In genomic region chr10:128468462-128468861, GRCh38 we compare ENCODE assay signal across 24 cellular contexts.
"Had no signal": no experiment of that assay in that cellular context is flagged by ENCODE, and none has a peak within 500 bp of the region (broad histone marks: within the 10 kb centered on the region; RNA-seq: fewer than 3 reads in every experiment).

No MANE protein-coding gene starts in this region.

- H3K27ac Mint-ChIP-seq: activated CD4-positive, alpha-beta memory T cell treated with anti-CD3 and anti-CD28 coated beads, Interleukin-2, amount 10 ng/mL, durations not matched to agents 7 days and 5 days; activated CD4-positive, alpha-beta T cell treated with anti-CD3 and anti-CD28 coated beads for 36 hours; activated naive CD4-positive, alpha-beta T cell treated with anti-CD3 and anti-CD28 coated beads for 36 hours; activated naive CD8-positive, alpha-beta T cell; activated T-helper 17 cell treated with anti-CD3 and anti-CD28 coated beads, Interleukin-2, amount 50 U/mL, for 72 hours; brain had no signal

- H3K36me3 Mint-ChIP-seq: activated naive CD8-positive, alpha-beta T cell; brain had no signal

- H3K4me3 Mint-ChIP-seq: activated CD4-positive, alpha-beta memory T cell treated with anti-CD3 and anti-CD28 coated beads, Interleukin-2, amount 10 ng/mL, durations not matched to agents 7 days and 5 days; activated CD4-positive, alpha-beta T cell treated with anti-CD3 and anti-CD28 coated beads for 36 hours; activated naive CD4-positive, alpha-beta T cell treated with anti-CD3 and anti-CD28 coated beads for 36 hours; activated naive CD8-positive, alpha-beta T cell; activated T-helper 17 cell treated with anti-CD3 and anti-CD28 coated beads, Interleukin-2, amount 50 U/mL, for 72 hours; brain had no signal

- H3K27me3 Mint-ChIP-seq: activated CD4-positive, alpha-beta memory T cell treated with anti-CD3 and anti-CD28 coated beads, Interleukin-2, amount 10 ng/mL, durations not matched to agents 7 days and 5 days; activated CD4-positive, alpha-beta T cell treated with anti-CD3 and anti-CD28 coated beads for 36 hours had no signal

- H3K4me1 Mint-ChIP-seq: activated CD4-positive, alpha-beta memory T cell treated with anti-CD3 and anti-CD28 coated beads, Interleukin-2, amount 10 ng/mL, durations not matched to agents 7 days and 5 days; activated CD4-positive, alpha-beta T cell treated with anti-CD3 and anti-CD28 coated beads for 36 hours; activated T-helper 17 cell treated with anti-CD3 and anti-CD28 coated beads, Interleukin-2, amount 50 U/mL, for 72 hours had no signal

- DNase-seq: activated CD4-positive, alpha-beta memory T cell treated with anti-CD3 and anti-CD28 coated beads, Interleukin-2, amount 10 ng/mL, durations not matched to agents 7 days and 5 days; activated CD4-positive, alpha-beta T cell treated with anti-CD3 and anti-CD28 coated beads for 36 hours; activated CD4-positive, alpha-beta T cell treated with anti-CD3 and anti-CD28 coated beads, Interleukin-2, amount 50 U/mL, for 1 hour; activated gamma-delta T cell; activated naive CD4-positive, alpha-beta T cell treated with anti-CD3 and anti-CD28 coated beads for 36 hours; activated T-cell treated with anti-CD3 and anti-CD28 coated beads for 4 hours; activated T-cell treated with anti-CD3 and anti-CD28 coated beads, Interleukin-2, amount 50 U/mL, for 48 hours; amygdala; cerebellar nuclear complex; MM.1S; NCI-H1417 treated with DMSO at 0.1 percent for 48 hours; NCI-H1694; NCI-H2081; NCI-H510A treated with DMSO at 0.1 percent for 48 hours; NCI-H69; SJCRH30; SK-N-SH; T-helper 1 cell; WERI-Rb-1 had no signal

- ATAC-seq: activated CD4-positive, alpha-beta T cell treated with anti-CD3 and anti-CD28 coated beads for 36 hours; activated T-helper 17 cell treated with anti-CD3 and anti-CD28 coated beads, Interleukin-2, amount 50 U/mL, for 72 hours had no signal

- H3K27ac ChIP-seq: cardiac muscle cell, KMS-11, SJCRH30, WERI-Rb-1 had no signal

- H3K9me3 Mint-ChIP-seq: activated naive CD4-positive, alpha-beta T cell treated with anti-CD3 and anti-CD28 coated beads for 36 hours had no signal
